ENCODE assay signal across 30 cellular contexts in genomic region chr11:99446400-99446799, GRCh38.
"Had no signal": no experiment of that assay in that cellular context is flagged by ENCODE, and none has a peak within 500 bp of the region (broad histone marks: within the 10 kb centered on the region; RNA-seq: fewer than 3 reads in every experiment).

No MANE protein-coding gene starts in this region.

- H3K27me3 Mint-ChIP-seq: naive thymus-derived CD8-positive, alpha-beta T cell; natural killer cell treated with Interleukin-12 subunit alpha and Interleukin-12 subunit beta and Interleukin-15 and Interleukin-18, amount 100 ng/mL, for 72 hours; stimulated activated memory B cell treated with anti-CD40 and anti-IgM and Interleukin-4, amounts not matched to agents 10 μg/mL and 1 μg/mL and 100 μg/mL, for 72 hours; stimulated activated naive CD8-positive, alpha-beta T cell treated with anti-CD3 and anti-CD28 coated beads, Interleukin-15, amount 100 ng/mL, for 72 hours; type B pancreatic cell had no signal

- H3K4me3 ChIP-seq: pancreas, psoas muscle, skin epidermis, smooth muscle cell, spleen, suprapubic skin, testis, tibial artery, transverse colon, upper lobe of right lung, uterus had no signal

- H3K27ac Mint-ChIP-seq: naive thymus-derived CD8-positive, alpha-beta T cell; natural killer cell treated with Interleukin-12 subunit alpha and Interleukin-12 subunit beta and Interleukin-15 and Interleukin-18, amount 100 ng/mL, for 72 hours; nephron progenitor cell; stimulated activated memory B cell treated with anti-CD40 and anti-IgM and Interleukin-4, amounts not matched to agents 10 μg/mL and 1 μg/mL and 100 μg/mL, for 72 hours; stimulated activated naive CD8-positive, alpha-beta T cell treated with anti-CD3 and anti-CD28 coated beads, Interleukin-15, amount 100 ng/mL, for 72 hours; type B pancreatic cell had no signal

- H3K4me1 Mint-ChIP-seq: naive thymus-derived CD8-positive, alpha-beta T cell; nephron progenitor cell; neural crest cell; stimulated activated memory B cell treated with anti-CD40 and anti-IgM and Interleukin-4, amounts not matched to agents 10 μg/mL and 1 μg/mL and 100 μg/mL, for 72 hours; stimulated activated naive CD8-positive, alpha-beta T cell treated with anti-CD3 and anti-CD28 coated beads, Interleukin-15, amount 100 ng/mL, for 72 hours had no signal

- H3K4me1 ChIP-seq: pancreas, psoas muscle, spleen, suprapubic skin, testis, tibial artery, transverse colon, upper lobe of right lung, uterus had no signal

- H3K4me3 Mint-ChIP-seq: naive thymus-derived CD8-positive, alpha-beta T cell; natural killer cell treated with Interleukin-12 subunit alpha and Interleukin-12 subunit beta and Interleukin-15 and Interleukin-18, amount 100 ng/mL, for 72 hours; nephron progenitor cell; neural crest cell; stimulated activated memory B cell treated with anti-CD40 and anti-IgM and Interleukin-4, amounts not matched to agents 10 μg/mL and 1 μg/mL and 100 μg/mL, for 72 hours; stimulated activated naive CD8-positive, alpha-beta T cell treated with anti-CD3 and anti-CD28 coated beads, Interleukin-15, amount 100 ng/mL, for 72 hours; type B pancreatic cell had no signal

- ATAC-seq: naive thymus-derived CD8-positive, alpha-beta T cell; natural killer cell treated with Interleukin-12 subunit alpha and Interleukin-12 subunit beta and Interleukin-15 and Interleukin-18, amount 100 ng/mL, for 72 hours; pancreas; psoas muscle; right cardiac atrium; sciatic nerve; stimulated activated memory B cell treated with anti-CD40 and anti-IgM and Interleukin-4, amounts not matched to agents 10 μg/mL and 1 μg/mL and 100 μg/mL, for 72 hours; stimulated activated naive CD8-positive, alpha-beta T cell treated with anti-CD3 and anti-CD28 coated beads, Interleukin-15, amount 100 ng/mL, for 72 hours; stimulated activated naive CD8-positive, alpha-beta T cell treated with anti-CD3 and anti-CD28 coated beads, Interleukin-15, Interleukin-2, amounts not matched to agents 100 U/mL and 50 U/mL, for 24 hours; upper lobe of right lung had no signal

- DNase-seq: naive thymus-derived CD8-positive, alpha-beta T cell; nephron progenitor cell; nucleus accumbens; pancreas; psoas muscle; right cardiac atrium; spleen; stimulated activated CD4-positive, alpha-beta T cell treated with anti-CD3 and anti-CD28 coated beads, Interleukin-12 subunit alpha, Interleukin-12 subunit beta, amount 100 ng/mL, for 4 hours; stimulated activated CD4-positive, alpha-beta T cell treated with anti-CD3 and anti-CD28 coated beads, Interleukin-1b, Interleukin-23, amount 100 ng/mL, for 48 hours; stimulated activated CD4-positive, alpha-beta T cell treated with anti-CD3 and anti-CD28 coated beads, Interleukin-4, amount 100 ng/mL, for 1 hour; stimulated activated CD4-positive, alpha-beta T cell treated with anti-CD3 and anti-CD28 coated beads, Interleukin-4, amount 100 ng/mL, for 4 hours; stimulated activated CD8-positive, alpha-beta memory T cell treated with anti-CD3 and anti-CD28 coated beads, Interleukin-4, amount 100 ng/mL, for 48 hours; stimulated activated naive CD4-positive, alpha-beta T cell; stimulated activated naive CD8-positive, alpha-beta T cell treated with anti-CD3 and anti-CD28 coated beads, Interleukin-15, amount 100 ng/mL, for 72 hours; stimulated activated naive CD8-positive, alpha-beta T cell treated with anti-CD3 and anti-CD28 coated beads, Interleukin-15, Interleukin-2, amounts not matched to agents 100 U/mL and 50 U/mL, for 24 hours; substantia nigra; testis; tibial artery; transverse colon; upper lobe of right lung; uterus had no signal

- H3K36me3 Mint-ChIP-seq: naive thymus-derived CD8-positive, alpha-beta T cell; natural killer cell treated with Interleukin-12 subunit alpha and Interleukin-12 subunit beta and Interleukin-15 and Interleukin-18, amount 100 ng/mL, for 72 hours; stimulated activated memory B cell treated with anti-CD40 and anti-IgM and Interleukin-4, amounts not matched to agents 10 μg/mL and 1 μg/mL and 100 μg/mL, for 72 hours; type B pancreatic cell had no signal

- H3K36me3 ChIP-seq: neutrophil, pancreas, spleen, suprapubic skin, tibial artery, transverse colon, upper lobe of right lung, uterus had no signal

- H3K9me3 Mint-ChIP-seq: nephron progenitor cell; neural crest cell; stimulated activated memory B cell treated with anti-CD40 and anti-IgM and Interleukin-4, amounts not matched to agents 10 μg/mL and 1 μg/mL and 100 μg/mL, for 72 hours; type B pancreatic cell had no signal

- H3K27me3 ChIP-seq: neutrophil, pancreas, spleen, suprapubic skin, testis, tibial artery, transverse colon, upper lobe of right lung, uterus had no signal

- H3K9me3 ChIP-seq: neutrophil, pancreas, psoas muscle, suprapubic skin, testis, tibial artery, transverse colon, upper lobe of right lung, uterus had no signal

- H3K4me2 ChIP-seq: smooth muscle cell had no signal

- FAIRE-seq: pancreas had no signal

- H3K27ac ChIP-seq: neutrophil, pancreas, psoas muscle, skin epidermis, spleen, suprapubic skin, testis, tibial artery, transverse colon, upper lobe of right lung, uterus had no signal
